In genomic region chrX:1463581-1464281, GRCh38 we compare ENCODE assay signal across 1 cellular context.
TF ChIP-seq lines count a peak whose summit lies in the region.

No MANE protein-coding gene starts in this region.

TF ChIP-seq in H1, 55 proteins besides CTCF, POLR2A, EP300 and RAD21 (continued from another document):
- TF ChIP-seq USF2 (IDR thresholded peaks at IDR 0.05; ENCODE audit: low read length) (no peak), KDM5A (IDR thresholded peaks at IDR 0.05; ENCODE audit: low read length) (no peak), BCL11A (IDR thresholded peaks at IDR 0.05; ENCODE audit: low read depth in 2 of 2, low read length in 2 of 2) (no peak), SIRT6 (IDR thresholded peaks at IDR 0.05; ENCODE audit: low read length) (no peak), SUZ12 (IDR thresholded peaks at IDR 0.05; ENCODE audit: low read length) (no peak), ASH2L (IDR thresholded peaks at IDR 0.05; ENCODE audit: low read length) (no peak)
